2 cellular contexts compared by ENCODE assay signal in genomic region chr4:1869530-1870327, GRCh38.
TF ChIP-seq lines count a peak whose summit lies in the region.

No MANE protein-coding gene starts in this region.

TF ChIP-seq in A549, 52 proteins besides CTCF, POLR2A, EP300 and RAD21:
- TF ChIP-seq HMGXB4 (CRISPR knock-in tag; IDR thresholded peaks at IDR 0.05; ENCODE audit: borderline replicate concordance): no peak
- no peak for TF ChIP-seq RFX5 (IDR thresholded peaks at IDR 0.05)
- TF ChIP-seq FOSB (CRISPR knock-in tag; IDR thresholded peaks at IDR 0.05): no peak
- TF ChIP-seq NR3C1 (IDR thresholded peaks at IDR 0.05): no peak
- no peak for TF ChIP-seq FOXS1 (CRISPR knock-in tag; IDR thresholded peaks at IDR 0.05)
- TF ChIP-seq KDM1A (IDR thresholded peaks at IDR 0.05; ENCODE audit: low read depth): no peak
- no peak for TF ChIP-seq RARB (CRISPR knock-in tag; IDR thresholded peaks at IDR 0.05)
- TF ChIP-seq FOSL2 (IDR thresholded peaks at IDR 0.05): no peak
- TF ChIP-seq FOSL2 (CRISPR knock-in tag; IDR thresholded peaks at IDR 0.05): no peak
- no peak for TF ChIP-seq ZC3H11A (IDR thresholded peaks at IDR 0.05)
- TF ChIP-seq, protein P1, sequence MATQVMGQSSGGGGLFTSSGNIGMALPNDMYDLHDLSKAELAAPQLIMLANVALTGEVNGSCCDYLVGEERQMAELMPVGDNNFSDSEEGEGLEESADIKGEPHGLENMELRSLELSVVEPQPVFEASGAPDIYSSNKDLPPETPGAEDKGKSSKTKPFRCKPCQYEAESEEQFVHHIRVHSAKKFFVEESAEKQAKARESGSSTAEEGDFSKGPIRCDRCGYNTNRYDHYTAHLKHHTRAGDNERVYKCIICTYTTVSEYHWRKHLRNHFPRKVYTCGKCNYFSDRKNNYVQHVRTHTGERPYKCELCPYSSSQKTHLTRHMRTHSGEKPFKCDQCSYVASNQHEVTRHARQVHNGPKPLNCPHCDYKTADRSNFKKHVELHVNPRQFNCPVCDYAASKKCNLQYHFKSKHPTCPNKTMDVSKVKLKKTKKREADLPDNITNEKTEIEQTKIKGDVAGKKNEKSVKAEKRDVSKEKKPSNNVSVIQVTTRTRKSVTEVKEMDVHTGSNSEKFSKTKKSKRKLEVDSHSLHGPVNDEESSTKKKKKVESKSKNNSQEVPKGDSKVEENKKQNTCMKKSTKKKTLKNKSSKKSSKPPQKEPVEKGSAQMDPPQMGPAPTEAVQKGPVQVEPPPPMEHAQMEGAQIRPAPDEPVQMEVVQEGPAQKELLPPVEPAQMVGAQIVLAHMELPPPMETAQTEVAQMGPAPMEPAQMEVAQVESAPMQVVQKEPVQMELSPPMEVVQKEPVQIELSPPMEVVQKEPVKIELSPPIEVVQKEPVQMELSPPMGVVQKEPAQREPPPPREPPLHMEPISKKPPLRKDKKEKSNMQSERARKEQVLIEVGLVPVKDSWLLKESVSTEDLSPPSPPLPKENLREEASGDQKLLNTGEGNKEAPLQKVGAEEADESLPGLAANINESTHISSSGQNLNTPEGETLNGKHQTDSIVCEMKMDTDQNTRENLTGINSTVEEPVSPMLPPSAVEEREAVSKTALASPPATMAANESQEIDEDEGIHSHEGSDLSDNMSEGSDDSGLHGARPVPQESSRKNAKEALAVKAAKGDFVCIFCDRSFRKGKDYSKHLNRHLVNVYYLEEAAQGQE (IDR thresholded peaks at IDR 0.05): no peak
- TF ChIP-seq CEBPB (IDR thresholded peaks at IDR 0.05): no peak
- TF ChIP-seq BCL3 (IDR thresholded peaks at IDR 0.05): no peak
- no peak for TF ChIP-seq HOXB5 (CRISPR knock-in tag; IDR thresholded peaks at IDR 0.05)
- no peak for TF ChIP-seq HDAC2 (IDR thresholded peaks at IDR 0.05)
- no peak for TF ChIP-seq RNF2 (IDR thresholded peaks at IDR 0.05; ENCODE audit: borderline replicate concordance, low read depth)

TF ChIP-seq in IMR-90, 13 proteins besides CTCF, POLR2A, EP300 and RAD21:
- no peak for TF ChIP-seq ELK1 (IDR thresholded peaks at IDR 0.05; ENCODE audit: borderline replicate concordance, low read depth, low read length)
